15 cellular contexts compared by ENCODE assay signal in the genomic region with DNA sequence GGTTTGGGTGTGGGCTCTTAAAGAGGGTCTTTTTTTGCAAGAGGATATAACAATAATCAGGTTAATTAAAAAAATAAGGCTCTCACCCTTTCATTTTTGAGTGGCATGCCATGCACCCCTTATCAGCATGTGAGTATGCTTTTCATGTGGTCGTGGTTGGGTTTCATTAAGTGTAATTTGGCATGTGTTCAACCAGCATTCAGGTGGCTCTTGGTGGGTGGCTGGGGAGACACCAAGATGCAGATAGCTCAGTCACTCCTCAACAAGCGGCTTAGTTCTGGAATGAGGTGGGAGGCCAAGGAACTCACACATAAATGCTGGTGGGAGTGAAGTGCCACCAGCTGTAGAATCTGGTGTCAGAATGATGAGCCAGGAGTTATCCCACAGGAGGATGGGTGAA.
DNase-seq lines count a peak whose midpoint lies in the region; ATAC-seq and TF ChIP-seq lines count a peak whose summit lies in the region.
"Had no signal": no experiment of that assay in that cellular context is flagged by ENCODE, and none has a peak within 500 bp of the region (broad histone marks: within the 10 kb centered on the region; RNA-seq: fewer than 3 reads in every experiment).

No MANE protein-coding gene starts in this region.

- no peaks in the 10 kb centered on the region for H3K9me3 ChIP-seq in sigmoid colon
- H3K9me3 ChIP-seq: BE2C, gastrocnemius medialis, right lobe of liver, SJSA1 had no signal

- no peak for TF ChIP-seq POLR2A in sigmoid colon (IDR thresholded peaks at IDR 0.05)

- H3K27me3 ChIP-seq in sigmoid colon = no peaks in the 10 kb centered on the region
- H3K27me3 ChIP-seq: BE2C, gastrocnemius medialis, neural progenitor cell, right lobe of liver, SJSA1 had no signal

- intact Hi-C loops in activated naive CD4-positive, alpha-beta T cell treated with anti-CD3 and anti-CD28 coated beads for 36 hours (cut with micrococcal nuclease) = loop anchor here (2.0 kb wide), 2 partner anchors 40 to 66 kb away; partner anchors contain the start of gene FLNB
- intact Hi-C loops in sigmoid colon (cut with DNase I) = no loop called here

- peaks cover 0 to 62% (median 56%) of the 10 kb centered on the region in 4 donors for H3K4me1 ChIP-seq in sigmoid colon
- H3K4me1 ChIP-seq: BE2C, neural progenitor cell had no signal

- no peak for TF ChIP-seq EP300 in sigmoid colon (IDR thresholded peaks at IDR 0.05)

- no peak overlapping the region for H3K4me3 ChIP-seq in sigmoid colon
- H3K4me3 ChIP-seq: gastrocnemius medialis, lung, neural progenitor cell, right lobe of liver, SJSA1 had no signal

- no peaks in the 10 kb centered on the region for H3K9me3 Mint-ChIP-seq in activated naive CD4-positive, alpha-beta T cell treated with anti-CD3 and anti-CD28 coated beads for 36 hours
- no peaks in the 10 kb centered on the region for H3K9me3 Mint-ChIP-seq in activated naive CD4-positive, alpha-beta T cell treated with anti-CD3 and anti-CD28 coated beads, Interleukin-2, amount 10 ng/mL, durations not matched to agents 7 days and 5 days
- H3K9me3 Mint-ChIP-seq in activated T-cell treated with anti-CD3 and anti-CD28 coated beads, Interleukin-2, amount 50 U/mL, for 72 hours = peaks cover 0 to 2% of the 10 kb centered on the region in 2 donors
- H3K9me3 Mint-ChIP-seq: neural progenitor cell had no signal

- peaks cover 0 to 35% (median 12%) of the 10 kb centered on the region in 4 donors for H3K36me3 ChIP-seq in sigmoid colon
- H3K36me3 ChIP-seq: BE2C, gastrocnemius medialis, neural progenitor cell had no signal

- peak; percentile 59 for DNase-seq in activated naive CD4-positive, alpha-beta T cell treated with anti-CD3 and anti-CD28 coated beads for 36 hours
- DNase-seq in activated naive CD4-positive, alpha-beta T cell treated with anti-CD3 and anti-CD28 coated beads, Interleukin-2, amount 10 ng/mL, durations not matched to agents 7 days and 5 days = no peak
- peak; percentile 34 to 44 for DNase-seq in activated T-cell treated with anti-CD3 and anti-CD28 coated beads, Interleukin-2, amount 50 U/mL, for 72 hours
- DNase-seq in sigmoid colon (no peak), mucosa of gallbladder (ENCODE audit: low spot score) (no peak)
- no peak for DNase-seq in effector CD8-positive, alpha-beta T cell (lab: John Stamatoyannopoulos, UW)
- DNase-seq: BE2C, gastrocnemius medialis, NCI-H2171, right lobe of liver had no signal

- peaks cover 45% of the 10 kb centered on the region for H3K4me1 Mint-ChIP-seq in activated naive CD4-positive, alpha-beta T cell treated with anti-CD3 and anti-CD28 coated beads for 36 hours (ENCODE audit: low read depth)
- H3K4me1 Mint-ChIP-seq in activated naive CD4-positive, alpha-beta T cell treated with anti-CD3 and anti-CD28 coated beads, Interleukin-2, amount 10 ng/mL, durations not matched to agents 7 days and 5 days = peaks cover 22% of the 10 kb centered on the region
- H3K4me1 Mint-ChIP-seq in activated T-cell treated with anti-CD3 and anti-CD28 coated beads, Interleukin-2, amount 50 U/mL, for 72 hours (ENCODE audit: low read depth) = peaks cover 50% of the 10 kb centered on the region
- H3K4me1 Mint-ChIP-seq: neural progenitor cell had no signal

- peak; percentile 81 to 84 for ATAC-seq in activated T-cell treated with anti-CD3 and anti-CD28 coated beads, Interleukin-2, amount 50 U/mL, for 72 hours (replicated peaks in 1 of 2)
- ATAC-seq in HG02588 (IDR thresholded peaks at IDR 0.05; ENCODE audit: unreplicated experiment) (no peak), SK-N-SH treated with all-trans-retinoic acid at 6 μM for 48 hours (no peak)
- ATAC-seq: gastrocnemius medialis, right lobe of liver had no signal

- H3K27ac Mint-ChIP-seq in activated naive CD4-positive, alpha-beta T cell treated with anti-CD3 and anti-CD28 coated beads for 36 hours = no peak overlapping the region
- H3K27ac Mint-ChIP-seq in activated naive CD4-positive, alpha-beta T cell treated with anti-CD3 and anti-CD28 coated beads, Interleukin-2, amount 10 ng/mL, durations not matched to agents 7 days and 5 days = no peak overlapping the region
- H3K27ac Mint-ChIP-seq in activated T-cell treated with anti-CD3 and anti-CD28 coated beads, Interleukin-2, amount 50 U/mL, for 72 hours = no peak overlapping the region
- H3K27ac Mint-ChIP-seq: neural progenitor cell had no signal

- H3K4me3 Mint-ChIP-seq in activated naive CD4-positive, alpha-beta T cell treated with anti-CD3 and anti-CD28 coated beads for 36 hours = no peak overlapping the region
- H3K4me3 Mint-ChIP-seq in activated naive CD4-positive, alpha-beta T cell treated with anti-CD3 and anti-CD28 coated beads, Interleukin-2, amount 10 ng/mL, durations not matched to agents 7 days and 5 days = no peak overlapping the region
- H3K4me3 Mint-ChIP-seq in activated T-cell treated with anti-CD3 and anti-CD28 coated beads, Interleukin-2, amount 50 U/mL, for 72 hours = no peak overlapping the region
- H3K4me3 Mint-ChIP-seq: neural progenitor cell had no signal

- no peaks in the 10 kb centered on the region for H3K27me3 Mint-ChIP-seq in activated naive CD4-positive, alpha-beta T cell treated with anti-CD3 and anti-CD28 coated beads for 36 hours (ENCODE audit: low read depth)
- no peaks in the 10 kb centered on the region for H3K27me3 Mint-ChIP-seq in activated naive CD4-positive, alpha-beta T cell treated with anti-CD3 and anti-CD28 coated beads, Interleukin-2, amount 10 ng/mL, durations not matched to agents 7 days and 5 days
- no peaks in the 10 kb centered on the region for H3K27me3 Mint-ChIP-seq in activated T-cell treated with anti-CD3 and anti-CD28 coated beads, Interleukin-2, amount 50 U/mL, for 72 hours (ENCODE audit: low read depth)

- CTCF ChIA-PET in activated naive CD4-positive, alpha-beta T cell treated with anti-CD3 and anti-CD28 coated beads for 36 hours (lab: Charles Lee) = interaction anchor here (1.2 kb wide), 1 partner anchor 12 kb away, joined by 6 read pairs; no protein-coding TSS in a partner anchor
- CTCF ChIA-PET in activated naive CD4-positive, alpha-beta T cell treated with anti-CD3 and anti-CD28 coated beads, Interleukin-2, amount 10 ng/mL, durations not matched to agents 7 days and 5 days (lab: Charles Lee) = interaction anchor here (0.6 kb wide), 1 partner anchor 25 kb away, joined by 3 read pairs; no protein-coding TSS in a partner anchor

- TF ChIP-seq CTCF in sigmoid colon (IDR thresholded peaks at IDR 0.05) = no peak

- peaks cover 10% of the 10 kb centered on the region for H3K36me3 Mint-ChIP-seq in activated naive CD4-positive, alpha-beta T cell treated with anti-CD3 and anti-CD28 coated beads for 36 hours (ENCODE audit: low read depth)
- H3K36me3 Mint-ChIP-seq in activated naive CD4-positive, alpha-beta T cell treated with anti-CD3 and anti-CD28 coated beads, Interleukin-2, amount 10 ng/mL, durations not matched to agents 7 days and 5 days = peaks cover 15% of the 10 kb centered on the region
- H3K36me3 Mint-ChIP-seq in activated T-cell treated with anti-CD3 and anti-CD28 coated beads, Interleukin-2, amount 50 U/mL, for 72 hours (ENCODE audit: insufficient read depth in 2 of 2) = peaks cover 0 to 9% of the 10 kb centered on the region in 2 donors

- 62 to 67% methylated on average over 2 of the region's 2 CpGs for WGBS in sigmoid colon, 2 donors

- peak overlapping the region in 3 of 4 donors; percentile 78 to 93 (median 84) for H3K27ac ChIP-seq in sigmoid colon
- H3K27ac ChIP-seq: neural progenitor cell, right lobe of liver, SJSA1 had no signal

TF ChIP-seq in SK-N-SH treated with all-trans-retinoic acid at 6 μM for 48 hours, 23 proteins besides CTCF, POLR2A, EP300 and RAD21:
- no peak for TF ChIP-seq CSDC2 (CRISPR knock-in tag; IDR thresholded peaks at IDR 0.05)
- TF ChIP-seq, protein P1, sequence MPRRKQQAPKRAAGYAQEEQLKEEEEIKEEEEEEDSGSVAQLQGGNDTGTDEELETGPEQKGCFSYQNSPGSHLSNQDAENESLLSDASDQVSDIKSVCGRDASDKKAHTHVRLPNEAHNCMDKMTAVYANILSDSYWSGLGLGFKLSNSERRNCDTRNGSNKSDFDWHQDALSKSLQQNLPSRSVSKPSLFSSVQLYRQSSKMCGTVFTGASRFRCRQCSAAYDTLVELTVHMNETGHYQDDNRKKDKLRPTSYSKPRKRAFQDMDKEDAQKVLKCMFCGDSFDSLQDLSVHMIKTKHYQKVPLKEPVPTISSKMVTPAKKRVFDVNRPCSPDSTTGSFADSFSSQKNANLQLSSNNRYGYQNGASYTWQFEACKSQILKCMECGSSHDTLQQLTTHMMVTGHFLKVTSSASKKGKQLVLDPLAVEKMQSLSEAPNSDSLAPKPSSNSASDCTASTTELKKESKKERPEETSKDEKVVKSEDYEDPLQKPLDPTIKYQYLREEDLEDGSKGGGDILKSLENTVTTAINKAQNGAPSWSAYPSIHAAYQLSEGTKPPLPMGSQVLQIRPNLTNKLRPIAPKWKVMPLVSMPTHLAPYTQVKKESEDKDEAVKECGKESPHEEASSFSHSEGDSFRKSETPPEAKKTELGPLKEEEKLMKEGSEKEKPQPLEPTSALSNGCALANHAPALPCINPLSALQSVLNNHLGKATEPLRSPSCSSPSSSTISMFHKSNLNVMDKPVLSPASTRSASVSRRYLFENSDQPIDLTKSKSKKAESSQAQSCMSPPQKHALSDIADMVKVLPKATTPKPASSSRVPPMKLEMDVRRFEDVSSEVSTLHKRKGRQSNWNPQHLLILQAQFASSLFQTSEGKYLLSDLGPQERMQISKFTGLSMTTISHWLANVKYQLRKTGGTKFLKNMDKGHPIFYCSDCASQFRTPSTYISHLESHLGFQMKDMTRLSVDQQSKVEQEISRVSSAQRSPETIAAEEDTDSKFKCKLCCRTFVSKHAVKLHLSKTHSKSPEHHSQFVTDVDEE (CRISPR knock-in tag; IDR thresholded peaks at IDR 0.05) = no peak
- no peak for TF ChIP-seq ISL1 (CRISPR knock-in tag; IDR thresholded peaks at IDR 0.05)
- TF ChIP-seq ARNTL (CRISPR knock-in tag; IDR thresholded peaks at IDR 0.05; ENCODE audit: borderline replicate concordance, low read depth) = no peak
- no peak for TF ChIP-seq BACH2 (CRISPR knock-in tag; IDR thresholded peaks at IDR 0.05; ENCODE audit: borderline replicate concordance)
- no peak for TF ChIP-seq RARB (CRISPR knock-in tag; IDR thresholded peaks at IDR 0.05)
- TF ChIP-seq, protein P2, sequence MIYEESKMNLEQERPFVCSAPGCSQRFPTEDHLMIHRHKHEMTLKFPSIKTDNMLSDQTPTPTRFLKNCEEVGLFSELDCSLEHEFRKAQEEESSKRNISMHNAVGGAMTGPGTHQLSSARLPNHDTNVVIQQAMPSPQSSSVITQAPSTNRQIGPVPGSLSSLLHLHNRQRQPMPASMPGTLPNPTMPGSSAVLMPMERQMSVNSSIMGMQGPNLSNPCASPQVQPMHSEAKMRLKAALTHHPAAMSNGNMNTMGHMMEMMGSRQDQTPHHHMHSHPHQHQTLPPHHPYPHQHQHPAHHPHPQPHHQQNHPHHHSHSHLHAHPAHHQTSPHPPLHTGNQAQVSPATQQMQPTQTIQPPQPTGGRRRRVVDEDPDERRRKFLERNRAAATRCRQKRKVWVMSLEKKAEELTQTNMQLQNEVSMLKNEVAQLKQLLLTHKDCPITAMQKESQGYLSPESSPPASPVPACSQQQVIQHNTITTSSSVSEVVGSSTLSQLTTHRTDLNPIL (CRISPR knock-in tag; IDR thresholded peaks at IDR 0.05; ENCODE audit: low read depth) = no peak
- TF ChIP-seq ZFP30 (CRISPR knock-in tag; IDR thresholded peaks at IDR 0.05) = no peak

Comparison
In these comparisons a context has a peak if more than half of its experiments do, and no peak if none do; other contexts are left out.
1. DNase-seq: peak in activated naive CD4-positive, alpha-beta T cell treated with anti-CD3 and anti-CD28 coated beads for 36 hours (single experiment) and activated T-cell treated with anti-CD3 and anti-CD28 coated beads, Interleukin-2, amount 50 U/mL, for 72 hours (2 of 2); none in activated naive CD4-positive, alpha-beta T cell treated with anti-CD3 and anti-CD28 coated beads, Interleukin-2, amount 10 ng/mL, durations not matched to agents 7 days and 5 days (single experiment), sigmoid colon (single experiment), mucosa of gallbladder (single experiment) and effector CD8-positive, alpha-beta T cell (single experiment).
2. ATAC-seq: peak in activated T-cell treated with anti-CD3 and anti-CD28 coated beads, Interleukin-2, amount 50 U/mL, for 72 hours (2 of 2); none in HG02588 (single experiment) and SK-N-SH treated with all-trans-retinoic acid at 6 μM for 48 hours (single experiment).